ENCODE assay signal across 8 cellular contexts in genomic region chr3:129160891-129161859, GRCh38. TPM values are rescaled to one million over a fixed set of nuclear protein-coding genes. Genes with fewer than 3 reads are reported as not detected.
DNase-seq lines count a peak whose midpoint lies in the region; ATAC-seq and TF ChIP-seq lines count a peak whose summit lies in the region.

ISY1 (minus strand) TSS chr3:129161063; CDS start chr3:129160975, 88 bp downstream.

- TF ChIP-seq CTCF in BE2C (IDR thresholded peaks at IDR 0.05; ENCODE audit: low read depth, low read length) (peak; percentile 81), kidney epithelial cell (IDR thresholded peaks at IDR 0.05; ENCODE audit: insufficient read depth, low read length, poor library complexity, severe bottlenecking) (peak; percentile 95)

- peaks cover 6% of the 10 kb centered on the region for H3K4me1 ChIP-seq in BE2C

- peak; percentile 96 for TF ChIP-seq POLR2A in GM19099 (IDR thresholded peaks at IDR 0.05; ENCODE audit: extremely low read depth, insufficient read length, low read depth)

- H3K4me3 ChIP-seq in BE2C (ENCODE audit: low read depth, low read length) (peak within 1 kb of the TSS; percentile 98), kidney epithelial cell (ENCODE audit: low read depth, low read length) (peak within 1 kb of the TSS; percentile 57)

- peak; percentile 91 for DNase-seq in BE2C
- peak; percentile 91 for DNase-seq in NCI-H460 (ENCODE audit: extremely low read depth, low read depth)
- DNase-seq in activated CD4-positive, CD25-positive, alpha-beta regulatory T cell treated with anti-CD3 and anti-CD28 coated beads, Interleukin-2, amount 50 U/mL, for 72 hours, result peak; percentile 84
- peak; percentile 3 to 78 for DNase-seq in cerebellar nuclear complex (lab: John Stamatoyannopoulos, UW)
- peak; percentile 73 for DNase-seq in kidney epithelial cell (ENCODE audit: low read depth)
- DNase-seq in stimulated activated CD4-positive, alpha-beta T cell treated with anti-CD3 and anti-CD28 coated beads, Interleukin-15, amount 100 ng/mL, for 48 hours (ENCODE audit: low read depth in 2 of 2), result peak; percentile 84 to 85

- peak; percentile 80 for ATAC-seq in HG03432 (IDR thresholded peaks at IDR 0.05; ENCODE audit: unreplicated experiment)

- H3K27me3 ChIP-seq in BE2C (no peaks in the 10 kb centered on the region), kidney epithelial cell (ENCODE audit: control insufficient read depth, insufficient read depth, low read length) (no peaks in the 10 kb centered on the region)

- no peaks in the 10 kb centered on the region for H3K9me3 ChIP-seq in BE2C

- peaks cover 13% of the 10 kb centered on the region for H3K36me3 ChIP-seq in BE2C
- H3K36me3 ChIP-seq in kidney epithelial cell (ENCODE audit: control insufficient read depth, insufficient read depth, low read length), result no peaks in the 10 kb centered on the region

RNA-seq across cellular contexts. Expression of gene ISY1, which starts in this region (rescaled TPM):
- 95.0 TPM for polyA plus RNA-seq in BE2C (2012; ENCODE audit: insufficient read depth, insufficient read length, low read depth)
- total RNA-seq in NCI-H460 (2014; rRNA removed; shearing (Covaris generic)), result 21.6 TPM in 2 replicates
- 10.9 and 20.2 TPM in 2 replicates for polyA plus RNA-seq in NCI-H460 (2014; cell fraction: nucleus; rRNA removed)
- 21.2 and 27.7 TPM in 2 replicates for total RNA-seq in kidney epithelial cell

Comparison
In these comparisons a context has a peak if more than half of its experiments do, and no peak if none do; other contexts are left out.
1. Peak in every context shown above with its lines: DNase-seq, ATAC-seq and H3K4me3 ChIP-seq.
2. DNase-seq: peak in every context shown above with its lines; median percentile 91 in BE2C; 91 in NCI-H460; 84 in stimulated activated CD4-positive, alpha-beta T cell treated with anti-CD3 and anti-CD28 coated beads, Interleukin-15, amount 100 ng/mL, for 48 hours; 84 in activated CD4-positive, CD25-positive, alpha-beta regulatory T cell treated with anti-CD3 and anti-CD28 coated beads, Interleukin-2, amount 50 U/mL, for 72 hours; 73 in kidney epithelial cell; 40 in cerebellar nuclear complex.